14 cellular contexts compared by ENCODE assay signal in genomic region chr19:13778398-13778797, GRCh38. TPM values are rescaled to one million over a fixed set of nuclear protein-coding genes. Genes with fewer than 3 reads are reported as not detected.
A peak's percentile ranks its signal among the peaks of the same experiment; 100 is the strongest.
DNase-seq lines count a peak whose midpoint lies in the region; ATAC-seq and TF ChIP-seq lines count a peak whose summit lies in the region.
"Had no signal": no experiment of that assay in that cellular context is flagged by ENCODE, and none has a peak within 500 bp of the region (broad histone marks: within the 10 kb centered on the region; RNA-seq: fewer than 3 reads in every experiment).

No MANE protein-coding gene starts in this region.

- H3K27ac Mint-ChIP-seq in activated naive CD8-positive, alpha-beta T cell treated with anti-CD3 and anti-CD28 coated beads for 36 hours = peak overlapping the region; percentile 20
- H3K27ac Mint-ChIP-seq in activated naive CD8-positive, alpha-beta T cell treated with anti-CD3 and anti-CD28 coated beads, Interleukin-2, amount 50 U/mL, for 24 hours = no peak overlapping the region
- peak overlapping the region; percentile 10 for H3K27ac Mint-ChIP-seq in activated naive CD8-positive, alpha-beta T cell treated with anti-CD3 and anti-CD28 coated beads, Interleukin-2, amount 10 ng/mL, durations not matched to agents 7 days and 5 days
- peak overlapping the region in 6 of 10 donors; percentile 52 to 84 (median 68) for H3K27ac Mint-ChIP-seq in naive thymus-derived CD8-positive, alpha-beta T cell
- no peak overlapping the region for H3K27ac Mint-ChIP-seq in activated CD8-positive, alpha-beta T cell treated with anti-CD3 and anti-CD28 coated beads, Interleukin-2, amount 10 ng/mL, durations not matched to agents 7 days and 5 days
- no peak overlapping the region for H3K27ac Mint-ChIP-seq in nephron progenitor cell

- no peak for TF ChIP-seq CTCF in nephron progenitor cell (IDR thresholded peaks at IDR 0.05)

- no peak for ATAC-seq in activated naive CD8-positive, alpha-beta T cell treated with anti-CD3 and anti-CD28 coated beads, Interleukin-2, amount 50 U/mL, for 24 hours
- no peak for ATAC-seq in activated naive CD8-positive, alpha-beta T cell treated with anti-CD3 and anti-CD28 coated beads, Interleukin-2, amount 10 ng/mL, durations not matched to agents 7 days and 5 days (ENCODE audit: low read depth)
- no peak for ATAC-seq in naive thymus-derived CD8-positive, alpha-beta T cell
- ATAC-seq in activated CD8-positive, alpha-beta T cell treated with anti-CD3 and anti-CD28 coated beads, Interleukin-2, amount 10 ng/mL, durations not matched to agents 7 days and 5 days = no peak

- POLR2A ChIA-PET in activated naive CD8-positive, alpha-beta T cell treated with anti-CD3 and anti-CD28 coated beads, Interleukin-2, amount 10 ng/mL, durations not matched to agents 7 days and 5 days (lab: Charles Lee) = no interaction called here
- POLR2A ChIA-PET in naive thymus-derived CD8-positive, alpha-beta T cell (lab: Charles Lee) = interaction anchor here (1.1 to 1.6 kb wide), 2 partner anchors 10 to 59 kb away, joined by 4 to 5 read pairs; no protein-coding TSS in a partner anchor
- POLR2A ChIA-PET in activated CD8-positive, alpha-beta T cell treated with anti-CD3 and anti-CD28 coated beads, Interleukin-2, amount 10 ng/mL, durations not matched to agents 7 days and 5 days (lab: Charles Lee) = no interaction called here

- no peaks in the 10 kb centered on the region for H3K9me3 Mint-ChIP-seq in activated naive CD8-positive, alpha-beta T cell treated with anti-CD3 and anti-CD28 coated beads for 36 hours
- H3K9me3 Mint-ChIP-seq in activated naive CD8-positive, alpha-beta T cell treated with anti-CD3 and anti-CD28 coated beads, Interleukin-2, amount 50 U/mL, for 24 hours = no peaks in the 10 kb centered on the region
- no peaks in the 10 kb centered on the region for H3K9me3 Mint-ChIP-seq in activated naive CD8-positive, alpha-beta T cell treated with anti-CD3 and anti-CD28 coated beads, Interleukin-2, amount 10 ng/mL, durations not matched to agents 7 days and 5 days
- H3K9me3 Mint-ChIP-seq in naive thymus-derived CD8-positive, alpha-beta T cell = no peaks in the 10 kb centered on the region
- no peaks in the 10 kb centered on the region for H3K9me3 Mint-ChIP-seq in activated CD8-positive, alpha-beta T cell treated with anti-CD3 and anti-CD28 coated beads, Interleukin-2, amount 10 ng/mL, durations not matched to agents 7 days and 5 days (ENCODE audit: insufficient read depth)
- H3K9me3 Mint-ChIP-seq in nephron progenitor cell = peaks cover 3% of the 10 kb centered on the region
- H3K9me3 Mint-ChIP-seq: CD4-positive, CD25-positive, alpha-beta regulatory T cell had no signal

- CTCF ChIA-PET in activated CD8-positive, alpha-beta T cell treated with anti-CD3 and anti-CD28 coated beads, Interleukin-2, amount 10 ng/mL, durations not matched to agents 7 days and 5 days (lab: Charles Lee) = interaction anchor here (2.0 kb wide), 1 partner anchor 84 kb away, joined by 5 read pairs; no protein-coding TSS in a partner anchor

- H3K4me1 Mint-ChIP-seq in activated naive CD8-positive, alpha-beta T cell treated with anti-CD3 and anti-CD28 coated beads for 36 hours = peaks cover 33% of the 10 kb centered on the region
- H3K4me1 Mint-ChIP-seq in activated naive CD8-positive, alpha-beta T cell treated with anti-CD3 and anti-CD28 coated beads, Interleukin-2, amount 50 U/mL, for 24 hours = peaks cover 40% of the 10 kb centered on the region
- H3K4me1 Mint-ChIP-seq in activated naive CD8-positive, alpha-beta T cell treated with anti-CD3 and anti-CD28 coated beads, Interleukin-2, amount 10 ng/mL, durations not matched to agents 7 days and 5 days = peaks cover 19% of the 10 kb centered on the region
- H3K4me1 Mint-ChIP-seq in naive thymus-derived CD8-positive, alpha-beta T cell = peaks cover 21 to 52% (median 30%) of the 10 kb centered on the region in 4 donors
- peaks cover 29% of the 10 kb centered on the region for H3K4me1 Mint-ChIP-seq in activated CD8-positive, alpha-beta T cell treated with anti-CD3 and anti-CD28 coated beads, Interleukin-2, amount 10 ng/mL, durations not matched to agents 7 days and 5 days (ENCODE audit: low read depth)
- peaks cover 44% of the 10 kb centered on the region for H3K4me1 Mint-ChIP-seq in nephron progenitor cell

- H3K36me3 Mint-ChIP-seq in activated naive CD8-positive, alpha-beta T cell treated with anti-CD3 and anti-CD28 coated beads for 36 hours = peaks cover 36% of the 10 kb centered on the region
- H3K36me3 Mint-ChIP-seq in activated naive CD8-positive, alpha-beta T cell treated with anti-CD3 and anti-CD28 coated beads, Interleukin-2, amount 50 U/mL, for 24 hours (ENCODE audit: low read depth) = peaks cover 30% of the 10 kb centered on the region
- peaks cover 13% of the 10 kb centered on the region for H3K36me3 Mint-ChIP-seq in activated naive CD8-positive, alpha-beta T cell treated with anti-CD3 and anti-CD28 coated beads, Interleukin-2, amount 10 ng/mL, durations not matched to agents 7 days and 5 days
- peaks cover 0 to 40% (median 6%) of the 10 kb centered on the region in 3 donors for H3K36me3 Mint-ChIP-seq in naive thymus-derived CD8-positive, alpha-beta T cell
- H3K36me3 Mint-ChIP-seq in activated CD8-positive, alpha-beta T cell treated with anti-CD3 and anti-CD28 coated beads, Interleukin-2, amount 10 ng/mL, durations not matched to agents 7 days and 5 days (ENCODE audit: low read depth) = peaks cover 42% of the 10 kb centered on the region
- H3K36me3 Mint-ChIP-seq in nephron progenitor cell (ENCODE audit: low read depth) = peaks cover 33% of the 10 kb centered on the region

- H3K4me3 Mint-ChIP-seq in activated naive CD8-positive, alpha-beta T cell treated with anti-CD3 and anti-CD28 coated beads for 36 hours = no peak overlapping the region
- H3K4me3 Mint-ChIP-seq in activated naive CD8-positive, alpha-beta T cell treated with anti-CD3 and anti-CD28 coated beads, Interleukin-2, amount 50 U/mL, for 24 hours = no peak overlapping the region
- H3K4me3 Mint-ChIP-seq in activated naive CD8-positive, alpha-beta T cell treated with anti-CD3 and anti-CD28 coated beads, Interleukin-2, amount 10 ng/mL, durations not matched to agents 7 days and 5 days = no peak overlapping the region
- peak overlapping the region in 3 of 10 donors; percentile 30 to 74 (median 48) for H3K4me3 Mint-ChIP-seq in naive thymus-derived CD8-positive, alpha-beta T cell
- H3K4me3 Mint-ChIP-seq in activated CD8-positive, alpha-beta T cell treated with anti-CD3 and anti-CD28 coated beads, Interleukin-2, amount 10 ng/mL, durations not matched to agents 7 days and 5 days = no peak overlapping the region
- H3K4me3 Mint-ChIP-seq in nephron progenitor cell = no peak overlapping the region

- no peaks in the 10 kb centered on the region for H3K27me3 Mint-ChIP-seq in activated naive CD8-positive, alpha-beta T cell treated with anti-CD3 and anti-CD28 coated beads for 36 hours
- H3K27me3 Mint-ChIP-seq in activated naive CD8-positive, alpha-beta T cell treated with anti-CD3 and anti-CD28 coated beads, Interleukin-2, amount 50 U/mL, for 24 hours = no peaks in the 10 kb centered on the region
- no peaks in the 10 kb centered on the region for H3K27me3 Mint-ChIP-seq in activated naive CD8-positive, alpha-beta T cell treated with anti-CD3 and anti-CD28 coated beads, Interleukin-2, amount 10 ng/mL, durations not matched to agents 7 days and 5 days
- H3K27me3 Mint-ChIP-seq in naive thymus-derived CD8-positive, alpha-beta T cell = no peaks in the 10 kb centered on the region
- H3K27me3 Mint-ChIP-seq in activated CD8-positive, alpha-beta T cell treated with anti-CD3 and anti-CD28 coated beads, Interleukin-2, amount 10 ng/mL, durations not matched to agents 7 days and 5 days (ENCODE audit: low read depth) = no peaks in the 10 kb centered on the region
- no peaks in the 10 kb centered on the region for H3K27me3 Mint-ChIP-seq in nephron progenitor cell (ENCODE audit: low read depth, poor library complexity)
- H3K27me3 Mint-ChIP-seq: CD4-positive, CD25-positive, alpha-beta regulatory T cell had no signal

- DNase-seq in activated naive CD8-positive, alpha-beta T cell treated with anti-CD3 and anti-CD28 coated beads for 36 hours = no peak
- DNase-seq in activated naive CD8-positive, alpha-beta T cell treated with anti-CD3 and anti-CD28 coated beads, Interleukin-2, amount 50 U/mL, for 24 hours = no peak
- DNase-seq in activated naive CD8-positive, alpha-beta T cell treated with anti-CD3 and anti-CD28 coated beads, Interleukin-2, amount 10 ng/mL, durations not matched to agents 7 days and 5 days = no peak
- no peak for DNase-seq in naive thymus-derived CD8-positive, alpha-beta T cell
- no peak for DNase-seq in activated CD8-positive, alpha-beta T cell treated with anti-CD3 and anti-CD28 coated beads, Interleukin-2, amount 10 ng/mL, durations not matched to agents 7 days and 5 days
- DNase-seq in nephron progenitor cell = no peak
- no peak for DNase-seq in RKO (ENCODE audit: low spot score)
- DNase-seq: 8988T; ACHN; CD4-positive, CD25-positive, alpha-beta regulatory T cell; DMS153; DMS79 treated with DMSO at 0.1 percent for 48 hours; EL; GM23248 had no signal

RNA-seq across cellular contexts. Expression of gene C19orf53, which starts 4.1 kb away (rescaled TPM):
- 100 to 1,000 TPM; 137 to 141 TPM for total RNA-seq in activated naive CD8-positive, alpha-beta T cell treated with anti-CD3 and anti-CD28 coated beads for 36 hours
- total RNA-seq in activated naive CD8-positive, alpha-beta T cell treated with anti-CD3 and anti-CD28 coated beads, Interleukin-2, amount 10 ng/mL, durations not matched to agents 7 days and 5 days = 10 to 100 TPM; 85.2 to 88.1 TPM
- total RNA-seq in naive thymus-derived CD8-positive, alpha-beta T cell = 10 to 100 TPM; 74.1 to 80.0 TPM
- polyA plus RNA-seq in naive thymus-derived CD8-positive, alpha-beta T cell = 100 to 1,000 TPM; 248 to 324 (median 278) TPM
- total RNA-seq in activated CD8-positive, alpha-beta T cell treated with anti-CD3 and anti-CD28 coated beads, Interleukin-2, amount 10 ng/mL, durations not matched to agents 7 days and 5 days = 100 to 1,000 TPM; 112 to 114 TPM

RNA-seq across cellular contexts. Expression of gene MRI1, which starts 14.1 kb away (rescaled TPM):
- total RNA-seq in activated naive CD8-positive, alpha-beta T cell treated with anti-CD3 and anti-CD28 coated beads for 36 hours = 10 to 100 TPM; 35.8 to 38.2 TPM
- total RNA-seq in activated naive CD8-positive, alpha-beta T cell treated with anti-CD3 and anti-CD28 coated beads, Interleukin-2, amount 10 ng/mL, durations not matched to agents 7 days and 5 days = 10 to 100 TPM; 63.5 to 65.3 TPM
- total RNA-seq in naive thymus-derived CD8-positive, alpha-beta T cell = 10 to 100 TPM; 83.3 to 85.1 TPM
- polyA plus RNA-seq in naive thymus-derived CD8-positive, alpha-beta T cell = 10 to 100 TPM in 2 of 3 donors, 1 to 10 TPM in 1; 6.4 to 15.5 (median 11.6) TPM
- total RNA-seq in activated CD8-positive, alpha-beta T cell treated with anti-CD3 and anti-CD28 coated beads, Interleukin-2, amount 10 ng/mL, durations not matched to agents 7 days and 5 days = 10 to 100 TPM; 47.8 to 50.6 TPM

RNA-seq across cellular contexts. Expression of gene ZSWIM4, which starts 16.8 kb away (rescaled TPM):
- total RNA-seq in activated naive CD8-positive, alpha-beta T cell treated with anti-CD3 and anti-CD28 coated beads for 36 hours = 1 to 10 TPM; 4.3 to 4.4 TPM
- 1 to 10 TPM; 9.6 to 9.9 TPM for total RNA-seq in activated naive CD8-positive, alpha-beta T cell treated with anti-CD3 and anti-CD28 coated beads, Interleukin-2, amount 10 ng/mL, durations not matched to agents 7 days and 5 days
- total RNA-seq in naive thymus-derived CD8-positive, alpha-beta T cell = 1 to 10 TPM; 7.8 to 8.1 TPM
- polyA plus RNA-seq in naive thymus-derived CD8-positive, alpha-beta T cell = 1 to 10 TPM in 2 of 3 donors, under 1 TPM in 1; 0.30 to 1.5 (median 1.1) TPM
- 1 to 10 TPM; 8.4 to 9.5 TPM for total RNA-seq in activated CD8-positive, alpha-beta T cell treated with anti-CD3 and anti-CD28 coated beads, Interleukin-2, amount 10 ng/mL, durations not matched to agents 7 days and 5 days

Comparison
In these comparisons a context has a peak if more than half of its experiments do, and no peak if none do; other contexts are left out.
1. H3K27ac Mint-ChIP-seq: peak in activated naive CD8-positive, alpha-beta T cell treated with anti-CD3 and anti-CD28 coated beads for 36 hours (single experiment), activated naive CD8-positive, alpha-beta T cell treated with anti-CD3 and anti-CD28 coated beads, Interleukin-2, amount 10 ng/mL, durations not matched to agents 7 days and 5 days (single experiment) and naive thymus-derived CD8-positive, alpha-beta T cell (6 of 10); none in activated naive CD8-positive, alpha-beta T cell treated with anti-CD3 and anti-CD28 coated beads, Interleukin-2, amount 50 U/mL, for 24 hours (single experiment), activated CD8-positive, alpha-beta T cell treated with anti-CD3 and anti-CD28 coated beads, Interleukin-2, amount 10 ng/mL, durations not matched to agents 7 days and 5 days (single experiment) and nephron progenitor cell (single experiment).